In genomic region chr2:194907569-194907968, GRCh38 we compare ENCODE assay signal across 31 cellular contexts.
"Had no signal": no experiment of that assay in that cellular context is flagged by ENCODE, and none has a peak within 500 bp of the region (broad histone marks: within the 10 kb centered on the region; RNA-seq: fewer than 3 reads in every experiment).

No MANE protein-coding gene starts in this region.

- H3K36me3 ChIP-seq: ascending aorta, cardiac muscle cell, WERI-Rb-1 had no signal

- H3K4me1 ChIP-seq: ascending aorta had no signal

- DNase-seq: activated CD4-positive, alpha-beta memory T cell treated with anti-CD3 and anti-CD28 coated beads, Interleukin-2, amount 10 ng/mL, durations not matched to agents 7 days and 5 days; activated CD4-positive, alpha-beta T cell treated with anti-CD3 and anti-CD28 coated beads for 1 hour; activated CD4-positive, alpha-beta T cell treated with anti-CD3 and anti-CD28 coated beads for 36 hours; activated CD4-positive, alpha-beta T cell treated with anti-CD3 and anti-CD28 coated beads for 48 hours; activated CD4-positive, alpha-beta T cell treated with anti-CD3 and anti-CD28 coated beads, Interleukin-2, amount 10 ng/mL, durations not matched to agents 7 days and 5 days; activated CD4-positive, alpha-beta T cell treated with anti-CD3 and anti-CD28 coated beads, Interleukin-2, amount 50 U/mL, for 48 hours; activated CD4-positive, CD25-positive, alpha-beta regulatory T cell; activated CD8-positive, alpha-beta memory T cell treated with anti-CD3 and anti-CD28 coated beads for 24 hours; activated CD8-positive, alpha-beta memory T cell treated with anti-CD3 and anti-CD28 coated beads, Interleukin-2, amount 10 ng/mL, durations not matched to agents 7 days and 5 days; activated CD8-positive, alpha-beta memory T cell treated with anti-CD3 and anti-CD28 coated beads, Interleukin-2, amount 50 U/mL, for 48 hours; activated CD8-positive, alpha-beta T cell treated with anti-CD3 and anti-CD28 coated beads, Interleukin-2, amount 10 ng/mL, durations not matched to agents 7 days and 5 days; activated effector memory CD4-positive, alpha-beta T cell treated with Interleukin-2 at 50 U/mL for 16 hours; activated gamma-delta T cell; activated naive CD4-positive, alpha-beta T cell treated with anti-CD3 and anti-CD28 coated beads, Interleukin-2, amount 10 ng/mL, durations not matched to agents 7 days and 5 days; activated naive CD4-positive, alpha-beta T cell treated with Interleukin-2 at 50 U/mL for 16 hours; activated naive CD8-positive, alpha-beta T cell treated with anti-CD3 and anti-CD28 coated beads, Interleukin-2, amount 10 ng/mL, durations not matched to agents 7 days and 5 days; activated naive CD8-positive, alpha-beta T cell treated with anti-CD3 and anti-CD28 coated beads, Interleukin-2, amount 50 U/mL, for 24 hours; activated T-cell treated with anti-CD3 and anti-CD28 coated beads, Interleukin-2, amount 50 U/mL, for 24 hours; activated T-cell treated with anti-CD3 and anti-CD28 coated beads, Interleukin-2, amount 50 U/mL, for 48 hours; amygdala; anterior cingulate cortex; caudate nucleus; cerebellar nuclear complex; T-helper 1 cell; T-helper 2 cell; T-helper 9 cell; WERI-Rb-1 had no signal

- H3K27me3 ChIP-seq: ascending aorta, cardiac muscle cell had no signal

- H3K27ac ChIP-seq: ascending aorta, cardiac muscle cell, WERI-Rb-1 had no signal

- H3K4me3 ChIP-seq: ascending aorta, cardiac muscle cell had no signal

- H3K9me3 ChIP-seq: ascending aorta had no signal

- ATAC-seq: activated CD4-positive, alpha-beta T cell treated with anti-CD3 and anti-CD28 coated beads for 36 hours; activated CD4-positive, CD25-positive, alpha-beta regulatory T cell treated with anti-CD3 and anti-CD28 coated beads, Interleukin-2, amount 50 U/mL, for 24 hours; activated CD8-positive, alpha-beta memory T cell treated with anti-CD3 and anti-CD28 coated beads, Interleukin-2, amount 10 ng/mL, durations not matched to agents 7 days and 5 days; activated CD8-positive, alpha-beta T cell treated with anti-CD3 and anti-CD28 coated beads, Interleukin-2, amount 10 ng/mL, durations not matched to agents 7 days and 5 days; activated naive CD8-positive, alpha-beta T cell treated with anti-CD3 and anti-CD28 coated beads, Interleukin-2, amount 50 U/mL, for 24 hours; WTC11 had no signal
